In the genomic region with DNA sequence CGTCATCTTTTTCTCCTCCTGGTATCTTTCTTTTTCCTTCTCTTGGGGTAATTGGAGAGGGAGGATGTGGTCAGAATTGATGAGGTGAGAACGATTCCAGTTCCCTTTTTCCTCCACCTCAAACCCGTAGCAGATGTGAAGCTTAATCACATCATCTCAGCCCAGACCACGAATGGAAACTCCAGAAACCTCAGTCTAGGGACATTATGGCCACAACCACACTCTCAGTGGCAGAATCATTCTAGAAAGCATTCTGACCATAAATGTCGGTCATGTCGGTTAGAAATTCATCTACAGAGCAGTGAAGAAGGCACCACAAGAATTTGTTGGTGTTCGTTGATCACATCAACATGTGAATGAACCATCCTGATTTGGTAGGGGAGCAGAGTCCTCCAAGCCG, we compare ENCODE assay signal across 8 cellular contexts.
DNase-seq lines count a peak whose midpoint lies in the region; ATAC-seq, FAIRE-seq and TF ChIP-seq lines count a peak whose summit lies in the region.

No MANE protein-coding gene starts in this region.

- no peak for TF ChIP-seq POLR2A in right lobe of liver (IDR thresholded peaks at IDR 0.05)

- peak; percentile 49 for DNase-seq in astrocyte (ENCODE audit: low read depth)
- DNase-seq in foreskin fibroblast, result no peak
- DNase-seq in cardiac septum (ENCODE audit: low spot score), result no peak
- DNase-seq in right lobe of liver, result no peak
- DNase-seq in NCI-H146 treated with DMSO at 0.1 percent for 48 hours (lab: John Stamatoyannopoulos, UW; ENCODE audit: unreplicated experiment), result no peak

- H3K9me3 Mint-ChIP-seq in astrocyte (ENCODE audit: unreplicated experiment), result no peaks in the 10 kb centered on the region

- H3K27me3 ChIP-seq in astrocyte (ENCODE audit: insufficient read depth, low read length) (no peaks in the 10 kb centered on the region), right lobe of liver (no peaks in the 10 kb centered on the region)

- no peaks in the 10 kb centered on the region for H3K36me3 Mint-ChIP-seq in astrocyte (ENCODE audit: low read depth, unreplicated experiment)

- H3K9me3 ChIP-seq in astrocyte (ENCODE audit: insufficient read depth, low read depth, low read length) (no peaks in the 10 kb centered on the region), right lobe of liver (no peaks in the 10 kb centered on the region)

- intact Hi-C loops in cardiac septum (cut with DNase I) (no loop called here), right lobe of liver (cut with DNase I) (no loop called here)

- H3K27ac Mint-ChIP-seq in astrocyte (ENCODE audit: unreplicated experiment), result no peak overlapping the region

- no peak for TF ChIP-seq CTCF in astrocyte (IDR thresholded peaks at IDR 0.05; ENCODE audit: insufficient read depth, low read depth, low read length)
- no peak for TF ChIP-seq CTCF in foreskin fibroblast (IDR thresholded peaks at IDR 0.05; ENCODE audit: low read depth, low read length)
- no peak for TF ChIP-seq CTCF in right lobe of liver (IDR thresholded peaks at IDR 0.05)

- H3K4me2 ChIP-seq in astrocyte (ENCODE audit: low read length), result no peak overlapping the region

- no peak overlapping the region for H3K27ac ChIP-seq in astrocyte (ENCODE audit: low read depth, low read length)
- no peak overlapping the region for H3K27ac ChIP-seq in right lobe of liver

- H3K4me1 ChIP-seq in astrocyte (ENCODE audit: insufficient read depth, low read length) (peaks cover 9% of the 10 kb centered on the region), right lobe of liver (no peaks in the 10 kb centered on the region)

- peak; percentile 43 for ATAC-seq in GM18508 (IDR thresholded peaks at IDR 0.05; ENCODE audit: insufficient read depth, unreplicated experiment)
- ATAC-seq in GM21528 (IDR thresholded peaks at IDR 0.05; ENCODE audit: low FRiP score, unreplicated experiment), result peak; percentile 70
- peak; percentile 58 for ATAC-seq in HG03571 (IDR thresholded peaks at IDR 0.05; ENCODE audit: unreplicated experiment)
- ATAC-seq in right lobe of liver, result no peak

- no peak overlapping the region for H2AFZ ChIP-seq in astrocyte (ENCODE audit: low read depth, low read length)

- no peak overlapping the region for H3K4me3 Mint-ChIP-seq in astrocyte (ENCODE audit: unreplicated experiment)

- H3K79me2 ChIP-seq in astrocyte (ENCODE audit: insufficient read depth, low read length), result no peaks in the 10 kb centered on the region

- peaks cover 7% of the 10 kb centered on the region for H3K27me3 Mint-ChIP-seq in astrocyte (ENCODE audit: low read depth, unreplicated experiment)

- H3K9ac ChIP-seq in astrocyte (ENCODE audit: low read length), result no peak overlapping the region

- 41% methylated on average over 5 of the region's 8 CpGs for whole genome bisulfite sequencing in right lobe of liver (ENCODE audit: insufficient coverage, low coverage, low lambda C conversion rate, missing lambda C conversion rate)

- no peak for FAIRE-seq in astrocyte (lab: Jason Lieb, UNC)

- H3K4me3 ChIP-seq in astrocyte (ENCODE audit: insufficient read depth, low read depth, low read length) (no peak overlapping the region), foreskin fibroblast (ENCODE audit: low read depth in 1 of 2, low read length in 2 of 2) (no peak overlapping the region), right lobe of liver (no peak overlapping the region)

- no peaks in the 10 kb centered on the region for H3K36me3 ChIP-seq in astrocyte (ENCODE audit: insufficient read depth, low read length)
- H3K36me3 ChIP-seq in right lobe of liver, result no peaks in the 10 kb centered on the region

- no peaks in the 10 kb centered on the region for H4K20me1 ChIP-seq in astrocyte (ENCODE audit: insufficient read depth, low read length)

- peaks cover 14% of the 10 kb centered on the region for H3K4me1 Mint-ChIP-seq in astrocyte (ENCODE audit: low read depth, unreplicated experiment)

Comparison
In these comparisons a context has a peak if more than half of its experiments do, and no peak if none do; other contexts are left out.
1. ATAC-seq: peak in GM18508 (single experiment), GM21528 (single experiment) and HG03571 (single experiment); none in right lobe of liver (0 of 4).